In the genomic region with DNA sequence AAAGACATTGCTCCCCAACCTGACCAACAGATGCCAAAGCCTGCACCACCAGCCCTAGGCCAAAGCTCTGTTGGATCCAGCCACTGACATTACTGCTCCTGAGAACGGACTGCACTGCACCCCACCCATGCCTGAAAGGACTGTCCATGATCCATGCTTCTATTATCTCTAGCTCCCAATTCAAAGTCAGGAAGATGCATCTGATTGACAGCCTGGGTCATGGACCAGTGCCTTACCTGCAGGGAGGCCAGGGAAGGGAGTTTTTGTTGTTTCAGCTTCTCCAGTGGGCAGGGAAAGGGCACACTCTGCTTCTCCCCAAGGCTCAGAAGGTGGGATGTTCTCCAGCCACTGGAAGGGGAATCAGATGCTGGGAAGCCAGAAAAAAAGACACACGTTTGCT, we compare ENCODE assay signal across 25 cellular contexts. TPM values are rescaled to one million over a fixed set of nuclear protein-coding genes. Genes with fewer than 3 reads are reported as not detected.
DNase-seq lines count a peak whose midpoint lies in the region; ATAC-seq, FAIRE-seq and TF ChIP-seq lines count a peak whose summit lies in the region.
"Had no signal": no experiment of that assay in that cellular context is flagged by ENCODE, and none has a peak within 500 bp of the region (broad histone marks: within the 10 kb centered on the region; RNA-seq: fewer than 3 reads in every experiment).

No MANE protein-coding gene starts in this region.

- H3K36me3 ChIP-seq in KMS-11 (ENCODE audit: insufficient read depth), result no peaks in the 10 kb centered on the region
- H3K36me3 ChIP-seq in bronchial epithelial cell (ENCODE audit: control insufficient read depth, insufficient read depth, low read length), result no peaks in the 10 kb centered on the region
- H3K36me3 ChIP-seq: BLaER1, HAP-1, Peyer's patch had no signal

- no peak overlapping the region for H3K27ac Mint-ChIP-seq in stimulated activated naive B cell treated with anti-CD40 and anti-IgM and Interleukin-4, amounts not matched to agents 10 μg/mL and 1 μg/mL and 100 μg/mL, for 72 hours
- no peak overlapping the region for H3K27ac Mint-ChIP-seq in type B pancreatic cell
- H3K27ac Mint-ChIP-seq: IgD-negative memory B cell had no signal

- peaks cover 33 to 61% of the 10 kb centered on the region in 2 donors for H3K27me3 Mint-ChIP-seq in stimulated activated naive B cell treated with anti-CD40 and anti-IgM and Interleukin-4, amounts not matched to agents 10 μg/mL and 1 μg/mL and 100 μg/mL, for 72 hours
- H3K27me3 Mint-ChIP-seq in type B pancreatic cell, result peaks cover 71% of the 10 kb centered on the region

- TF ChIP-seq CTCF in KMS-11 (conservative IDR thresholded peaks at IDR 0.05; ENCODE audit: low read depth, low read length) (no peak), bronchial epithelial cell (IDR thresholded peaks at IDR 0.05; ENCODE audit: insufficient read depth, low read length, severe bottlenecking) (no peak), type B pancreatic cell (conservative IDR thresholded peaks at IDR 0.05) (no peak)

- no peak overlapping the region for H3K4me3 Mint-ChIP-seq in stimulated activated naive B cell treated with anti-CD40 and anti-IgM and Interleukin-4, amounts not matched to agents 10 μg/mL and 1 μg/mL and 100 μg/mL, for 72 hours
- H3K4me3 Mint-ChIP-seq in type B pancreatic cell, result no peak overlapping the region
- H3K4me3 Mint-ChIP-seq: CD4-positive, alpha-beta memory T cell had no signal

- no peak overlapping the region for H3K4me3 ChIP-seq in KMS-11 (IDR thresholded peaks at IDR 0.05; ENCODE audit: insufficient read depth, low read depth, low read length)
- no peak overlapping the region for H3K4me3 ChIP-seq in bronchial epithelial cell (ENCODE audit: low read depth, low read length)
- H3K4me3 ChIP-seq: BLaER1, GM23248, HAP-1, Peyer's patch had no signal

- H3K27me3 ChIP-seq in KMS-11 (ENCODE audit: insufficient read depth, low read depth) (no peaks in the 10 kb centered on the region), bronchial epithelial cell (ENCODE audit: control insufficient read depth, insufficient read depth, low read length) (peaks cover 6% of the 10 kb centered on the region)
- H3K27me3 ChIP-seq: BLaER1, Peyer's patch had no signal

- peak; percentile 70 for FAIRE-seq in bronchial epithelial cell (lab: Jason Lieb, UNC)
- FAIRE-seq: A204.1, GM12891, GM18507, HTR-8/SVneo had no signal

- peak overlapping the region; percentile 22; the same call in 1 of the 2 replicates for H3K27ac ChIP-seq in KMS-11
- H3K27ac ChIP-seq: BLaER1, GM23248, Peyer's patch had no signal

- H3K9ac ChIP-seq in KMS-11, result no peak overlapping the region
- H3K9ac ChIP-seq: BLaER1, GM23248 had no signal

- peaks cover 30% of the 10 kb centered on the region for H3K4me1 ChIP-seq in KMS-11 (ENCODE audit: low read depth, poor library complexity, severe bottlenecking)
- H3K4me1 ChIP-seq: HAP-1 had no signal

- no peaks in the 10 kb centered on the region for H3K79me2 ChIP-seq in KMS-11 (ENCODE audit: insufficient read depth, low read depth)

- no peaks in the 10 kb centered on the region for H3K9me3 Mint-ChIP-seq in stimulated activated naive B cell treated with anti-CD40 and anti-IgM and Interleukin-4, amounts not matched to agents 10 μg/mL and 1 μg/mL and 100 μg/mL, for 72 hours
- H3K9me3 Mint-ChIP-seq in type B pancreatic cell, result no peaks in the 10 kb centered on the region
- H3K9me3 Mint-ChIP-seq: CD4-positive, alpha-beta memory T cell; IgD-negative memory B cell had no signal

- H3K4me1 Mint-ChIP-seq in stimulated activated naive B cell treated with anti-CD40 and anti-IgM and Interleukin-4, amounts not matched to agents 10 μg/mL and 1 μg/mL and 100 μg/mL, for 72 hours, result peaks cover 10 to 25% of the 10 kb centered on the region in 2 donors
- H3K4me1 Mint-ChIP-seq in type B pancreatic cell (ENCODE audit: unreplicated experiment), result peaks cover 7% of the 10 kb centered on the region

- 0 out of 2 replicates have a peak overlapping the region, but pooled peaks have one; percentile 15 for H2AFZ ChIP-seq in KMS-11 (ENCODE audit: low read depth)
- H2AFZ ChIP-seq: GM23248 had no signal

- no peaks in the 10 kb centered on the region for H3K36me3 Mint-ChIP-seq in stimulated activated naive B cell treated with anti-CD40 and anti-IgM and Interleukin-4, amounts not matched to agents 10 μg/mL and 1 μg/mL and 100 μg/mL, for 72 hours
- H3K36me3 Mint-ChIP-seq in type B pancreatic cell, result no peaks in the 10 kb centered on the region
- H3K36me3 Mint-ChIP-seq: CD4-positive, alpha-beta memory T cell; IgD-negative memory B cell had no signal

- H4K20me1 ChIP-seq in KMS-11 (ENCODE audit: insufficient read depth), result no peaks in the 10 kb centered on the region
- H4K20me1 ChIP-seq: BLaER1 had no signal

- peak; percentile 2 to 24 for ATAC-seq in stimulated activated naive B cell treated with anti-CD40 and anti-IgM and Interleukin-4, amounts not matched to agents 10 μg/mL and 1 μg/mL and 100 μg/mL, for 72 hours (replicated peaks)
- no peak for ATAC-seq in HG03097 (IDR thresholded peaks at IDR 0.05; ENCODE audit: low FRiP score, unreplicated experiment)

- DNase-seq in activated CD8-positive, alpha-beta memory T cell treated with anti-CD3 and anti-CD28 coated beads for 24 hours, result peak; percentile 41
- no peak for DNase-seq in activated CD8-positive, alpha-beta memory T cell treated with anti-CD3 and anti-CD28 coated beads, Interleukin-2, amount 50 U/mL, for 4 hours
- DNase-seq in bronchial epithelial cell (ENCODE audit: low read depth) (no peak), type B pancreatic cell (ENCODE audit: extremely low spot score, unreplicated experiment) (no peak)
- no peak for DNase-seq in stimulated activated naive B cell treated with anti-CD40 and anti-IgM and Interleukin-4, amounts not matched to agents 10 μg/mL and 1 μg/mL and 100 μg/mL, for 72 hours
- DNase-seq: Calu3; CD4-positive, alpha-beta memory T cell; EL; GM23248; Kasumi-1; NCI-H1092 treated with DMSO at 0.1 percent for 48 hours; NCI-H1694; NCI-H2081 treated with DMSO at 0.1 percent for 48 hours; NCI-H69; NK-92 treated with Interleukin-12 subunit alpha and Interleukin-12 subunit beta, amount 100 ng/mL, for 24 hours; Peyer's patch had no signal

- H3K4me2 ChIP-seq in KMS-11, result peak overlapping the region; percentile 4; the same call in 1 of the 2 replicates
- H3K4me2 ChIP-seq: BLaER1 had no signal

RNA-seq across cellular contexts. Expression of gene PRDM11, which starts 4.8 kb away (rescaled TPM):
- total RNA-seq in bronchial epithelial cell (4.7 and 5.4 TPM in 2 replicates), type B pancreatic cell (ENCODE audit: low replicate concordance) (13.6 and 24.0 TPM in 2 replicates)
